Comparison of ENCODE assay signal across 13 cellular contexts in the genomic region with DNA sequence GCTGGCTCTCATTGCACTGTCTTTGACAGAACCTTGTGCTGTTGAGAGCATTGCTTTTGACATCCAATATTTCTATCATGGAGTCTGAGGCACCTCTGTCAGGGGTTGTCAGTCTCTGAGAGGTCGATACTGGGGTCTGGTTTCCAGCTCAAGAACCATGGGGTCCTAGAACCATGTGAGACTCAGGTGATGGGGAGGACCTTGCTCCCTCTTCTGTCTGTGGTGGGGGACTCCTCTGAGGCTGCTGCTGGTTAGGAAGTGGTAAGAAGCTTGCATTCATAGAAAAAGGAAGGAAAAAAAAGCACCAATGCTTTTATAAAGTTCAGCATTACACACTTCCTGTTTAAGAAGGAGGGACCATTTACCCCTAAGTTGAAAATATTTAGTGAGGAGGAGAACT.
DNase-seq lines count a peak whose midpoint lies in the region; ATAC-seq, FAIRE-seq and TF ChIP-seq lines count a peak whose summit lies in the region.
"Had no signal": no experiment of that assay in that cellular context is flagged by ENCODE, and none has a peak within 500 bp of the region (broad histone marks: within the 10 kb centered on the region; RNA-seq: fewer than 3 reads in every experiment).

No MANE protein-coding gene starts in this region.

- H3K27me3 ChIP-seq in left ventricle myocardium inferior (ENCODE audit: low read depth) (no peaks in the 10 kb centered on the region), GM12878 (replicated peaks in 1 of 2; ENCODE audit: control insufficient read depth in 2 of 2, insufficient read depth in 2 of 2, low read length in 1 of 2) (no peaks in the 10 kb centered on the region)

- TF ChIP-seq CTCF in left ventricle myocardium inferior (IDR thresholded peaks at IDR 0.05; ENCODE audit: borderline replicate concordance) (no peak), GM12878 (IDR thresholded peaks at IDR 0.05 in 2 of 3, conservative IDR thresholded peaks at IDR 0.05 in 1 of 3; ENCODE audit: control insufficient read depth in 2 of 3, extremely low read depth in 1 of 3, insufficient read depth in 1 of 3, low read depth in 3 of 3, low read length in 3 of 3) (no peak)

- H3K36me3 ChIP-seq in left ventricle myocardium inferior (no peaks in the 10 kb centered on the region), GM12878 (ENCODE audit: control insufficient read depth in 2 of 2, insufficient read depth in 2 of 2, low read length in 1 of 2) (no peaks in the 10 kb centered on the region)

- POLR2A ChIA-PET in GM12878 (lab: Charles Lee) = interaction anchor here (0.9 kb wide), 1 partner anchor 10 kb away, joined by 3 read pairs; no protein-coding TSS in a partner anchor

- no peak for TF ChIP-seq EP300 in GM12878 (IDR thresholded peaks at IDR 0.05; ENCODE audit: borderline replicate concordance in 1 of 2, control insufficient read depth in 1 of 2, low read depth in 2 of 2, low read length in 2 of 2)

- RAD21 ChIA-PET in GM12878 (lab: Charles Lee; ENCODE audit: unreplicated experiment) = no interaction called here

- no TSS peak for BruUV-seq in GM12878 (replicated peaks; lab: Mats Ljungman, UMichigan)

- H2AFZ ChIP-seq in GM12878 (ENCODE audit: control insufficient read depth, low read depth, low read length) = no peak overlapping the region

- H3K9me3 ChIP-seq in left ventricle myocardium inferior (replicated peaks) (no peaks in the 10 kb centered on the region), GM12878 (replicated peaks; ENCODE audit: control insufficient read depth, insufficient read depth, low read length) (peaks cover 12% of the 10 kb centered on the region; the same call in 2 of the 3 replicates)

- no peak overlapping the region for H3K9ac ChIP-seq in GM12878 (ENCODE audit: control insufficient read depth, insufficient read depth, low read length)

- peaks cover 15% of the 10 kb centered on the region for H3K4me1 ChIP-seq in left ventricle myocardium inferior
- H3K4me1 ChIP-seq in GM12878 (ENCODE audit: control insufficient read depth, insufficient read depth, low read length) = peaks cover 20% of the 10 kb centered on the region

- H3K36me3 Mint-ChIP-seq in T-helper 2 cell treated with Interferon-gamma antibody and Interleukin-4, amounts not matched to agents 5 μg/mL and 100 μg/mL, for 36 hours (ENCODE audit: low read depth) = peaks cover 28% of the 10 kb centered on the region

- intact Hi-C loops in left cardiac atrium (cut with DNase I) (no loop called here), left ventricle myocardium inferior (cut with micrococcal nuclease) (no loop called here), GM12878 (cut with micrococcal nuclease; ENCODE audit: unreplicated experiment) (no loop called here)

- DNase-seq in left cardiac atrium (no peak), left ventricle myocardium inferior (no peak), GM12878 (ENCODE audit: low read depth, low spot score) (no peak), NCI-H2171 treated with DMSO at 0.1 percent for 48 hours (lab: John Stamatoyannopoulos, UW) (no peak), HCEC 1CT (no peak), HT-29 (ENCODE audit: low spot score) (no peak)
- DNase-seq in T-helper 2 cell treated with Interferon-gamma antibody and Interleukin-4, amounts not matched to agents 5 μg/mL and 100 μg/mL, for 36 hours (ENCODE audit: low spot score) = no peak
- no peak for DNase-seq in stimulated activated naive CD8-positive, alpha-beta T cell treated with anti-CD3 and anti-CD28 coated beads, Interleukin-15, amount 100 ng/mL, for 72 hours
- DNase-seq: Karpas-422, mammary epithelial cell, NCI-H69, right cardiac atrium had no signal

- H3K27ac ChIP-seq in left ventricle myocardium inferior (replicated peaks) (no peak overlapping the region), GM12878 (ENCODE audit: control insufficient read depth, insufficient read depth) (no peak overlapping the region)

- H4K20me1 ChIP-seq in GM12878 (ENCODE audit: control insufficient read depth, insufficient read depth) = no peaks in the 10 kb centered on the region

- 6% methylated on average over 1 of the region's 1 CpG for WGBS in GM12878 (ENCODE audit: insufficient coverage, insufficient replicate concordance, low lambda C conversion rate, missing lambda C conversion rate)

- no peak for TF ChIP-seq POLR2A in GM12878 (IDR thresholded peaks at IDR 0.05; ENCODE audit: low read depth, low read length)

- SMC1A ChIA-PET in GM12878 (lab: Charles Lee; ENCODE audit: uncharacterized antibody, unreplicated experiment) = interaction anchor here (0.8 to 1.4 kb wide), 7 partner anchors 12 to 93 kb away, joined by 3 to 5 read pairs (median 4); no protein-coding TSS in a partner anchor

- peaks cover 59% of the 10 kb centered on the region for H3K4me1 Mint-ChIP-seq in T-helper 2 cell treated with Interferon-gamma antibody and Interleukin-4, amounts not matched to agents 5 μg/mL and 100 μg/mL, for 36 hours (ENCODE audit: low read depth)
- H3K4me1 Mint-ChIP-seq in stimulated activated naive CD8-positive, alpha-beta T cell treated with anti-CD3 and anti-CD28 coated beads, Interleukin-15, amount 100 ng/mL, for 72 hours = peaks cover 72% of the 10 kb centered on the region

- peak overlapping the region; percentile 67 for H3K4me3 Mint-ChIP-seq in T-helper 2 cell treated with Interferon-gamma antibody and Interleukin-4, amounts not matched to agents 5 μg/mL and 100 μg/mL, for 36 hours
- H3K4me3 Mint-ChIP-seq in stimulated activated naive CD8-positive, alpha-beta T cell treated with anti-CD3 and anti-CD28 coated beads, Interleukin-15, amount 100 ng/mL, for 72 hours = peak overlapping the region; percentile 34 to 83

- in situ Hi-C loops in GM12878 (cut with MboI) = no loop called here

- peaks cover 21% of the 10 kb centered on the region for H3K9me3 Mint-ChIP-seq in T-helper 2 cell treated with Interferon-gamma antibody and Interleukin-4, amounts not matched to agents 5 μg/mL and 100 μg/mL, for 36 hours
- H3K9me3 Mint-ChIP-seq in stimulated activated naive CD8-positive, alpha-beta T cell treated with anti-CD3 and anti-CD28 coated beads, Interleukin-15, amount 100 ng/mL, for 72 hours = peaks cover 16 to 18% of the 10 kb centered on the region in 2 donors

- no peaks in the 10 kb centered on the region for H3K79me2 ChIP-seq in GM12878 (ENCODE audit: control insufficient read depth, insufficient read depth, low read length)

- peak overlapping the region; percentile 84 for H3K27ac Mint-ChIP-seq in T-helper 2 cell treated with Interferon-gamma antibody and Interleukin-4, amounts not matched to agents 5 μg/mL and 100 μg/mL, for 36 hours
- H3K27ac Mint-ChIP-seq in stimulated activated naive CD8-positive, alpha-beta T cell treated with anti-CD3 and anti-CD28 coated beads, Interleukin-15, amount 100 ng/mL, for 72 hours = peak overlapping the region; percentile 58 to 71

- FAIRE-seq in GM12878 (lab: Jason Lieb, UNC) = no peak
- FAIRE-seq: frontal cortex had no signal

- CTCF ChIA-PET in GM12878 (lab: Yijun Ruan, JAX) = interaction anchor here (0.8 to 1.2 kb wide), 2 partner anchors 11 to 13 kb away, joined by 3 to 4 read pairs; no protein-coding TSS in a partner anchor

- TF ChIP-seq RAD21 in GM12878 (IDR thresholded peaks at IDR 0.05; ENCODE audit: insufficient read depth, low read depth, low read length) = no peak

- H3K27me3 Mint-ChIP-seq in T-helper 2 cell treated with Interferon-gamma antibody and Interleukin-4, amounts not matched to agents 5 μg/mL and 100 μg/mL, for 36 hours (ENCODE audit: low read depth) = peaks cover 20% of the 10 kb centered on the region
- no peaks in the 10 kb centered on the region for H3K27me3 Mint-ChIP-seq in stimulated activated naive CD8-positive, alpha-beta T cell treated with anti-CD3 and anti-CD28 coated beads, Interleukin-15, amount 100 ng/mL, for 72 hours

- H3K4me2 ChIP-seq in GM12878 (ENCODE audit: control insufficient read depth, insufficient read depth) = no peak overlapping the region

- no peak overlapping the region for H3K4me3 ChIP-seq in left ventricle myocardium inferior
- H3K4me3 ChIP-seq in GM12878 = no peak overlapping the region

- ATAC-seq in left cardiac atrium = peak; percentile 56 to 61
- ATAC-seq in GM12878 = no peak
- ATAC-seq in stimulated activated naive CD8-positive, alpha-beta T cell treated with anti-CD3 and anti-CD28 coated beads, Interleukin-15, amount 100 ng/mL, for 72 hours = peak; percentile 55
- ATAC-seq: right cardiac atrium had no signal

TF ChIP-seq in GM12878, 131 proteins besides CTCF, POLR2A, EP300 and RAD21:
- no peak for TF ChIP-seq BMI1 (IDR thresholded peaks at IDR 0.05; ENCODE audit: borderline replicate concordance)
- TF ChIP-seq RUNX3 (IDR thresholded peaks at IDR 0.05; ENCODE audit: low read length) = 0 out of 2 replicates have a peak, but pooled peaks have one; percentile 12
TF ChIP-seq in GM12878: peak in this region for 1.
